ENCODE assay signal across 8 cellular contexts in the genomic region with DNA sequence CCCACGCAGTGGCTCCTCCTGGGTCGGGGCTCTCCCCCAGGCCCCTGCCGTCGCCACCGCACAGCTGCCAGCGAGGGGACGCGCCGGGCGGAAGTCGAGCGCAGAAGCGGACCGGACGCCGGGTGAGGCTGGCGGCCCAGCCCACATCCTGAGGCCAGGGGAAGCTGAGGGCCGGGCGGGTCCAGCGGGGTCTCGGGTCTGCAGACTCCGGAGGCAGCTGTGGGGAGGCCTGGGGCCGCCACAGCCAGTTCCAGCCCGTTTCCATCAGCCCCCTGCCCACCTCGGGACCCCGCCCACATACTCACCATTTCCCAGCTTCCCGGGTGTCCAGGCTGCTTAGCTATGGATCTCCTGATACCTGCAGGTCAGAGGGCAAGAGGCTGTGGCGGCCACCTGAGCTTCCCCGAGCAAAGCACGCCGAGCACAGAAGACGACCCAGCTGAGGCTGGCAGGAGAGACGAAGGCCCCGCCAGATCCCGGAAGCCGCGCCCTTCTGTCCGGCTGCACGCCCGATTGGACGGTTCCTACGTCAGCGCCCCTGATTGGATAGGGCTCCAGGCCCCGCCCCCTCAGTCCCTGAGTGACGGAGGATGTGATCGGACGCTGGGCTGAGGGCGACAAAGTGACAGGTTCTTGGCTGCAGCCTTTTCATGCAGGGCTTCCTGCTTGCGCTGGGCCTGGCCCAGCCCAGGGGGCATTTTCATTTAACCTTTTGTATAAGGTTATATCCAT.
DNase-seq lines count a peak whose midpoint lies in the region; ATAC-seq and TF ChIP-seq lines count a peak whose summit lies in the region.

No MANE protein-coding gene starts in this region.

- peak overlapping the region; percentile 98 to 99 for H3K4me3 Mint-ChIP-seq in effector memory CD8-positive, alpha-beta T cell
- peak overlapping the region; percentile 96 for H3K4me3 Mint-ChIP-seq in memory B cell

- H3K36me3 Mint-ChIP-seq in effector memory CD8-positive, alpha-beta T cell (ENCODE audit: insufficient read depth) = peaks cover 19% of the 10 kb centered on the region
- peaks cover 14% of the 10 kb centered on the region for H3K36me3 Mint-ChIP-seq in memory B cell

- no peaks in the 10 kb centered on the region for H3K9me3 Mint-ChIP-seq in effector memory CD8-positive, alpha-beta T cell
- no peaks in the 10 kb centered on the region for H3K9me3 Mint-ChIP-seq in memory B cell

- no peak for TF ChIP-seq CTCF in GM20000 (IDR thresholded peaks at IDR 0.05; ENCODE audit: extremely low read depth, missing control alignments)

- H3K4me1 Mint-ChIP-seq in effector memory CD8-positive, alpha-beta T cell (ENCODE audit: low read depth in 2 of 2) = peaks cover 46 to 50% of the 10 kb centered on the region in 2 donors
- H3K4me1 Mint-ChIP-seq in memory B cell = peaks cover 47% of the 10 kb centered on the region

- peak; percentile 99 for DNase-seq in COLO668 (lab: John Stamatoyannopoulos, UW; ENCODE audit: unreplicated experiment)
- DNase-seq in GM20000 (ENCODE audit: low spot score) = peak; percentile 96
- peak; percentile 56 for DNase-seq in HS-5 (ENCODE audit: low read depth)
- DNase-seq in NK-92 (lab: John Stamatoyannopoulos, UW; ENCODE audit: unreplicated experiment) = peak; percentile 64
- peak; percentile 97 for DNase-seq in activated CD8-positive, alpha-beta memory T cell treated with anti-CD3 and anti-CD28 coated beads for 24 hours
- peak; percentile 94 to 95 (median 94) for DNase-seq in effector memory CD8-positive, alpha-beta T cell
- DNase-seq in memory B cell (ENCODE audit: low spot score in 2 of 2) = peak; percentile 91 to 92
- DNase-seq in stimulated activated CD8-positive, alpha-beta memory T cell treated with anti-CD3 and anti-CD28 coated beads, Interleukin-12 subunit alpha, Interleukin-12 subunit beta, amount 100 ng/mL, for 1 hour (ENCODE audit: low read depth) = peak; percentile 92

- no peaks in the 10 kb centered on the region for H3K27me3 Mint-ChIP-seq in effector memory CD8-positive, alpha-beta T cell
- H3K27me3 Mint-ChIP-seq in memory B cell = no peaks in the 10 kb centered on the region

- peak; percentile 96 for ATAC-seq in effector memory CD8-positive, alpha-beta T cell (replicated peaks)
- peak; percentile 97 for ATAC-seq in memory B cell (ENCODE audit: low read depth)

- peak overlapping the region; percentile 97 for H3K27ac Mint-ChIP-seq in effector memory CD8-positive, alpha-beta T cell
- peak overlapping the region; percentile 92 for H3K27ac Mint-ChIP-seq in memory B cell

Comparison
In these comparisons a context has a peak if more than half of its experiments do, and no peak if none do; other contexts are left out.
1. Peak in every context shown above with its lines: DNase-seq and ATAC-seq.